ENCODE assay signal across 20 cellular contexts in genomic region chr18:63113899-63114565, GRCh38.
"Had no signal": no experiment of that assay in that cellular context is flagged by ENCODE, and none has a peak within 500 bp of the region (broad histone marks: within the 10 kb centered on the region; RNA-seq: fewer than 3 reads in every experiment).

No MANE protein-coding gene starts in this region.

- H3K36me3 ChIP-seq: cardiac muscle cell, esophagus muscularis mucosa, gastroesophageal sphincter, heart left ventricle, left lung, neural progenitor cell, prostate gland, right atrium auricular region, transverse colon, uterus had no signal

- H3K9me3 Mint-ChIP-seq: dendritic cell treated with granulocyte-macrophage colony-stimulating factor and Interleukin-4, amounts not matched to agents 40 ng/mL and 50 ng/mL, for 4 days; neural progenitor cell had no signal

- FAIRE-seq: endothelial cell of umbilical vein had no signal

- H3K27me3 ChIP-seq: cardiac muscle cell, gastroesophageal sphincter, heart left ventricle, left lung, neural progenitor cell, right atrium auricular region, transverse colon, uterus had no signal

- H3K27ac Mint-ChIP-seq: activated naive CD4-positive, alpha-beta T cell treated with anti-CD3 and anti-CD28 coated beads, Interleukin-2, amount 50 U/mL, for 72 hours; dendritic cell treated with granulocyte-macrophage colony-stimulating factor and Interleukin-4, amounts not matched to agents 40 ng/mL and 50 ng/mL, for 4 days; neural progenitor cell; stimulated activated naive CD8-positive, alpha-beta T cell treated with anti-CD3 and anti-CD28 coated beads, Interleukin-15, Interleukin-2, amounts not matched to agents 100 ng/mL and 50 ng/mL, for 24 hours had no signal

- H3K27me3 Mint-ChIP-seq: dendritic cell treated with granulocyte-macrophage colony-stimulating factor and Interleukin-4, amounts not matched to agents 40 ng/mL and 50 ng/mL, for 4 days had no signal

- ATAC-seq: gastroesophageal sphincter, heart left ventricle, left lung had no signal

- H3K27ac ChIP-seq: cardiac muscle cell, esophagus muscularis mucosa, gastroesophageal sphincter, heart left ventricle, left lung, neural progenitor cell, prostate gland, right atrium auricular region, transverse colon, uterus, VCaP had no signal

- H3K4me3 ChIP-seq: cardiac muscle cell, esophagus muscularis mucosa, gastroesophageal sphincter, heart left ventricle, left lung, neural progenitor cell, prostate gland, right atrium auricular region, transverse colon, uterus had no signal

- DNase-seq: activated CD4-positive, alpha-beta T cell treated with anti-CD3 and anti-CD28 coated beads for 1 hour; activated gamma-delta T cell treated with Interleukin-2 at 50 U/mL for 16 hours; amniotic stem cell; effector CD8-positive, alpha-beta T cell; heart left ventricle; left lung; stimulated activated CD4-positive, alpha-beta T cell treated with anti-CD3 and anti-CD28 coated beads, Interleukin-2, amount 100 ng/mL, for 24 hours; transverse colon; uterus had no signal

- H3K4me3 Mint-ChIP-seq: dendritic cell treated with granulocyte-macrophage colony-stimulating factor and Interleukin-4, amounts not matched to agents 40 ng/mL and 50 ng/mL, for 4 days; neural progenitor cell; stimulated activated naive CD8-positive, alpha-beta T cell treated with anti-CD3 and anti-CD28 coated beads, Interleukin-15, Interleukin-2, amounts not matched to agents 100 ng/mL and 50 ng/mL, for 24 hours had no signal

- H3K36me3 Mint-ChIP-seq: neural progenitor cell had no signal

- H3K4me1 ChIP-seq: neural progenitor cell, prostate gland, uterus had no signal

- H3K9me3 ChIP-seq: esophagus muscularis mucosa, gastroesophageal sphincter, heart left ventricle, left lung, prostate gland, right atrium auricular region, transverse colon, uterus had no signal
